ENCODE assay signal across 10 cellular contexts in the genomic region with DNA sequence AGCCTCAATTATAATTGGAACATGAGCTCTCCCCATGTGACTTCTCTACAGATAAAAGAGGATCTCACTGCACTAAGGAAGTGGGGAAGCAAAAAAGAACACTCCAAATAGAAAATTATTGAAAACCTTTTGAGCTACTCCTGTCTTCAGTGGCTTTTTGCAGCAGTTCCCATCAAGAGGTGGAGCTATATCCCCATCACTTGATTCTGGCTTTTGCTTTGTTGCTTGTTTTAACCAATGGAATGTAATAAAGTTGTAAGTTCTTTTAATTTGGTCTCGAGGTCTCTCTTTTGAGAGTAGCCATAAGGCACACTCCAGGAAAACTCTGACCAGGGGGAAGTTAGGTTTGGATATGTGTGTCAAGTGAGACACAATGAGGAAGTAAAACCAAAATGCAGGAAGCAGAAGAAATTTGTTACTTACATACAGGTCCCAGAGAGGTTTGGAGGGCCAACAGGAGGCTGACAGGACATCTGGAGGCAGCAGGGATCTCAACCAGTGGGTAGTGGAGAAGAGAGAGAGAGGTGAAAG.
DNase-seq lines count a peak whose midpoint lies in the region; ATAC-seq and TF ChIP-seq lines count a peak whose summit lies in the region.
"Had no signal": no experiment of that assay in that cellular context is flagged by ENCODE, and none has a peak within 500 bp of the region (broad histone marks: within the 10 kb centered on the region; RNA-seq: fewer than 3 reads in every experiment).

No MANE protein-coding gene starts in this region.

- H3K27me3 ChIP-seq in esophagus squamous epithelium, result no peaks in the 10 kb centered on the region

- TF ChIP-seq POLR2A in esophagus squamous epithelium (IDR thresholded peaks at IDR 0.05), result no peak

- ATAC-seq in GM19395 (IDR thresholded peaks at IDR 0.05; ENCODE audit: unreplicated experiment) (no peak), HG03571 (IDR thresholded peaks at IDR 0.05; ENCODE audit: unreplicated experiment) (no peak)

- H3K9me3 ChIP-seq in esophagus squamous epithelium, result no peaks in the 10 kb centered on the region

- WGBS in esophagus squamous epithelium, 2 donors, result 27 to 38% methylated on average over 1 of the region's 1 CpG

- no peaks in the 10 kb centered on the region for H3K4me1 ChIP-seq in esophagus squamous epithelium

- H3K4me3 ChIP-seq in esophagus squamous epithelium, result no peak overlapping the region

- TF ChIP-seq CTCF in esophagus squamous epithelium (IDR thresholded peaks at IDR 0.05), result peak in 1 of 6 experiments; percentile 24

- in situ Hi-C loops in SK-MEL-5 (cut with HindIII; ENCODE audit: low pct_unique_long_range_greater_than_20kb, low sequenced_read_pairs), result no loop called here

- H3K36me3 ChIP-seq in esophagus squamous epithelium, result no peaks in the 10 kb centered on the region

- DNase-seq in DMS 273 (lab: John Stamatoyannopoulos, UW; ENCODE audit: unreplicated experiment), result peak; percentile 1
- DNase-seq in DMS 273 treated with DMSO at 0.1 percent for 48 hours (lab: John Stamatoyannopoulos, UW), result no peak
- peak; percentile 2 for DNase-seq in SK-MEL-5 (ENCODE audit: low read depth, low spot score)
- peak; percentile 36 for DNase-seq in globus pallidus (ENCODE audit: low spot score)
- DNase-seq in smooth muscle cell of the brain vasculature (ENCODE audit: low read depth, low spot score), result peak; percentile 21
- DNase-seq in esophagus squamous epithelium (lab: John Stamatoyannopoulos, UW), result no peak
- DNase-seq: 8988T, cortex of kidney had no signal

- intact Hi-C loops in esophagus squamous epithelium (cut with DNase I), result no loop called here

- H3K27ac ChIP-seq in esophagus squamous epithelium, result no peak overlapping the region

Comparison
In these comparisons a context has a peak if more than half of its experiments do, and no peak if none do; other contexts are left out.
1. DNase-seq: peak in DMS 273 (single experiment), SK-MEL-5 (single experiment), globus pallidus (single experiment) and smooth muscle cell of the brain vasculature (single experiment); none in DMS 273 treated with DMSO at 0.1 percent for 48 hours (single experiment) and esophagus squamous epithelium (single experiment).